Comparison of ENCODE assay signal across 17 cellular contexts in the genomic region with DNA sequence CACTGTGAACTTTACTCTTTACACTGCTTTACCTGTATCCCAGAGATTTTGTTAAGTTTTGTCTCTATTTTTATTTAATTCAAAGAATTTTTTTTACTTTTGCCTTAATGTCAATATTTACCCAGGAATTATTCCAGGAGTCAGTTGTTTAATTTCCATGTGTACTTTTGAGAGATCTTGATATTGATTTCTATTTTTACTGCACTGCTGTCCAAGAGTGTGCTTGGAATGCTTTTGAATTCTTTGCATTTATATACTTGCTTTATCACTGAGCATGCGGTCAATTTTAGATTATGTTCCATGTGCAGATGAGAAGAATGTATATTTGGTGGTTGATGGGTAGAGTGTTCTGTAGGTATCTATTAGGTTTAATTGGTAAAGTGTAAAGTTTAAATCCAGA.
DNase-seq lines count a peak whose midpoint lies in the region; ATAC-seq and TF ChIP-seq lines count a peak whose summit lies in the region.
"Had no signal": no experiment of that assay in that cellular context is flagged by ENCODE, and none has a peak within 500 bp of the region (broad histone marks: within the 10 kb centered on the region; RNA-seq: fewer than 3 reads in every experiment).

No MANE protein-coding gene starts in this region.

- ATAC-seq in GM23338 (no peak), PC-3 (peak; percentile 74), GM21526 (IDR thresholded peaks at IDR 0.05; ENCODE audit: low FRiP score, unreplicated experiment) (no peak)
- ATAC-seq: A549; CD8-positive, alpha-beta T cell had no signal

- no peaks in the 10 kb centered on the region for H3F3A ChIP-seq in GM23338 (replicated peaks; ENCODE audit: low read depth)
- no peaks in the 10 kb centered on the region for H3F3A ChIP-seq in PC-3 (ENCODE audit: low read length, unreplicated experiment)

- no peaks in the 10 kb centered on the region; the same call in 2 of the 3 replicates for H3K4me1 Mint-ChIP-seq in GM23338
- H3K4me1 Mint-ChIP-seq: B cell had no signal

- H3K36me3 ChIP-seq in GM23338 (ENCODE audit: insufficient read depth) = no peaks in the 10 kb centered on the region
- no peaks in the 10 kb centered on the region for H3K36me3 ChIP-seq in PC-3 (ENCODE audit: low read depth, low read length)
- H3K36me3 ChIP-seq: BLaER1 treated with 17β-estradiol and CSF1 and Interleukin-3, amounts not matched to agents 10 nM and 100 nM had no signal

- H3K9ac ChIP-seq in PC-3 (ENCODE audit: low read length) = no peak overlapping the region
- H3K9ac ChIP-seq: BLaER1 treated with 17β-estradiol and CSF1 and Interleukin-3, amounts not matched to agents 10 nM and 100 nM had no signal

- H3K27me3 Mint-ChIP-seq in GM23338 (ENCODE audit: insufficient read depth, low read depth, poor library complexity) = peaks cover 2% of the 10 kb centered on the region
- H3K27me3 Mint-ChIP-seq: B cell; CD4-positive, alpha-beta T cell had no signal

- H2AFZ ChIP-seq in GM23338 = no peak overlapping the region
- no peak overlapping the region for H2AFZ ChIP-seq in PC-3 (ENCODE audit: low read length)

- H3K27me3 ChIP-seq in GM23338 (ENCODE audit: insufficient read depth) (no peaks in the 10 kb centered on the region), PC-3 (ENCODE audit: low read length) (no peaks in the 10 kb centered on the region)
- H3K27me3 ChIP-seq: BLaER1 treated with 17β-estradiol and CSF1 and Interleukin-3, amounts not matched to agents 10 nM and 100 nM had no signal

- H3K27ac ChIP-seq in GM23338 (ENCODE audit: low read depth) (no peak overlapping the region), PC-3 (ENCODE audit: low read length) (no peak overlapping the region)
- H3K27ac ChIP-seq: 22Rv1; A549; BLaER1 treated with 17β-estradiol and CSF1 and Interleukin-3, amounts not matched to agents 10 nM and 100 nM; C4-2B had no signal

- H4K20me1 ChIP-seq in GM23338 (replicated peaks; ENCODE audit: insufficient read depth) (no peaks in the 10 kb centered on the region), PC-3 (ENCODE audit: low read length) (no peaks in the 10 kb centered on the region)
- H4K20me1 ChIP-seq: BLaER1 treated with 17β-estradiol and CSF1 and Interleukin-3, amounts not matched to agents 10 nM and 100 nM had no signal

- POLR2A ChIA-PET in PC-3 (lab: Charles Lee; ENCODE audit: unreplicated experiment) = no interaction called here

- H3K4me2 ChIP-seq in GM23338 (no peak overlapping the region), PC-3 (ENCODE audit: low read length) (no peak overlapping the region)
- H3K4me2 ChIP-seq: A549; BLaER1 treated with 17β-estradiol and CSF1 and Interleukin-3, amounts not matched to agents 10 nM and 100 nM had no signal

- DNase-seq in NCI-H146 (lab: John Stamatoyannopoulos, UW) = peak; percentile 13
- no peak for DNase-seq in NCI-H146 treated with DMSO at 0.1 percent for 48 hours (lab: John Stamatoyannopoulos, UW; ENCODE audit: unreplicated experiment)
- DNase-seq in GM23338 (ENCODE audit: low spot score) = no peak
- DNase-seq in PC-3 = no peak
- no peak for DNase-seq in NCI-H510A treated with DMSO at 0.1 percent for 48 hours (lab: John Stamatoyannopoulos, UW)
- DNase-seq: AML-193; Caco-2; Calu3; CD4-positive, alpha-beta T cell; CD8-positive, alpha-beta T cell; DMS79 treated with DMSO at 0.1 percent for 48 hours had no signal

- CTCF ChIA-PET in PC-3 (lab: Charles Lee) = no interaction called here

- H3K4me1 ChIP-seq in GM23338 (ENCODE audit: insufficient read depth) (no peaks in the 10 kb centered on the region), PC-3 (ENCODE audit: insufficient read depth, low read length) (0 out of 2 replicates have a peak, but pooled peaks cover 5% of the 10 kb centered on the region)
- H3K4me1 ChIP-seq: A549; BLaER1 treated with 17β-estradiol and CSF1 and Interleukin-3, amounts not matched to agents 10 nM and 100 nM; Caco-2 had no signal

- intact Hi-C loops in PC-3 (cut with micrococcal nuclease) = no loop called here

- no peaks in the 10 kb centered on the region for H3K79me2 ChIP-seq in GM23338 (replicated peaks; ENCODE audit: insufficient read depth)
- H3K79me2 ChIP-seq in PC-3 (ENCODE audit: low read length) = no peaks in the 10 kb centered on the region

- H3K27ac Mint-ChIP-seq in GM23338 = 0 out of 2 replicates have a peak overlapping the region, but pooled peaks have one; percentile 8
- H3K27ac Mint-ChIP-seq: B cell; CD4-positive, alpha-beta T cell; CD8-positive, alpha-beta T cell had no signal

- H3K4me3 Mint-ChIP-seq in GM23338 = no peak overlapping the region
- H3K4me3 Mint-ChIP-seq: B cell; CD4-positive, alpha-beta T cell; CD8-positive, alpha-beta T cell had no signal

- TF ChIP-seq CTCF in GM23338 (conservative IDR thresholded peaks at IDR 0.05; ENCODE audit: low read depth in 2 of 2) = no peak
- TF ChIP-seq CTCF in PC-3 (conservative IDR thresholded peaks at IDR 0.05; ENCODE audit: low read depth, low read length) = no peak

- 0 out of 3 replicates have a peak, but pooled peaks cover 3% of the 10 kb centered on the region for H3K36me3 Mint-ChIP-seq in GM23338 (ENCODE audit: low read depth)
- H3K36me3 Mint-ChIP-seq: CD8-positive, alpha-beta T cell had no signal

- H3K4me3 ChIP-seq in GM23338 (no peak overlapping the region), PC-3 (ENCODE audit: low read length) (no peak overlapping the region)
- H3K4me3 ChIP-seq: A549; BLaER1 treated with 17β-estradiol and CSF1 and Interleukin-3, amounts not matched to agents 10 nM and 100 nM had no signal

- BruUV-seq in PC-3 (replicated peaks; lab: Mats Ljungman, UMichigan) = no TSS peak

- peaks cover 7% of the 10 kb centered on the region; the same call in 2 of the 3 replicates for H3K9me3 Mint-ChIP-seq in GM23338

- H3K9me2 ChIP-seq in GM23338 (ENCODE audit: insufficient read depth) (no peaks in the 10 kb centered on the region; the same call in 1 of the 2 replicates), PC-3 (replicated peaks; ENCODE audit: low read length) (no peaks in the 10 kb centered on the region)

- no peaks in the 10 kb centered on the region for H3K9me3 ChIP-seq in PC-3 (ENCODE audit: low read length)
- H3K9me3 ChIP-seq: Caco-2 had no signal

TF ChIP-seq in GM23338, 12 proteins besides CTCF, POLR2A, EP300 and RAD21:
- no peak for TF ChIP-seq CREB1 (CRISPR knock-in tag; IDR thresholded peaks at IDR 0.05; ENCODE audit: low read depth)
- TF ChIP-seq NANOG (IDR thresholded peaks at IDR 0.05; ENCODE audit: borderline replicate concordance) = no peak
- TF ChIP-seq ZNF331 (CRISPR knock-in tag; IDR thresholded peaks at IDR 0.05; ENCODE audit: low read depth) = no peak
- TF ChIP-seq POLR2AphosphoS5 (IDR thresholded peaks at IDR 0.05; ENCODE audit: low read depth) = no peak
- TF ChIP-seq JUNB (IDR thresholded peaks at IDR 0.05; ENCODE audit: unreplicated experiment) = no peak
- TF ChIP-seq, protein P1, sequence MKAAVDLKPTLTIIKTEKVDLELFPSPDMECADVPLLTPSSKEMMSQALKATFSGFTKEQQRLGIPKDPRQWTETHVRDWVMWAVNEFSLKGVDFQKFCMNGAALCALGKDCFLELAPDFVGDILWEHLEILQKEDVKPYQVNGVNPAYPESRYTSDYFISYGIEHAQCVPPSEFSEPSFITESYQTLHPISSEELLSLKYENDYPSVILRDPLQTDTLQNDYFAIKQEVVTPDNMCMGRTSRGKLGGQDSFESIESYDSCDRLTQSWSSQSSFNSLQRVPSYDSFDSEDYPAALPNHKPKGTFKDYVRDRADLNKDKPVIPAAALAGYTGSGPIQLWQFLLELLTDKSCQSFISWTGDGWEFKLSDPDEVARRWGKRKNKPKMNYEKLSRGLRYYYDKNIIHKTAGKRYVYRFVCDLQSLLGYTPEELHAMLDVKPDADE (IDR thresholded peaks at IDR 0.05) = no peak
- TF ChIP-seq EZH2 (IDR thresholded peaks at IDR 0.05; ENCODE audit: low read depth, unreplicated experiment) = no peak
- TF ChIP-seq STAT1 (IDR thresholded peaks at IDR 0.05; ENCODE audit: unreplicated experiment) = no peak
- no peak for TF ChIP-seq ZNF114 (CRISPR knock-in tag; IDR thresholded peaks at IDR 0.05)
- TF ChIP-seq, protein P2, sequence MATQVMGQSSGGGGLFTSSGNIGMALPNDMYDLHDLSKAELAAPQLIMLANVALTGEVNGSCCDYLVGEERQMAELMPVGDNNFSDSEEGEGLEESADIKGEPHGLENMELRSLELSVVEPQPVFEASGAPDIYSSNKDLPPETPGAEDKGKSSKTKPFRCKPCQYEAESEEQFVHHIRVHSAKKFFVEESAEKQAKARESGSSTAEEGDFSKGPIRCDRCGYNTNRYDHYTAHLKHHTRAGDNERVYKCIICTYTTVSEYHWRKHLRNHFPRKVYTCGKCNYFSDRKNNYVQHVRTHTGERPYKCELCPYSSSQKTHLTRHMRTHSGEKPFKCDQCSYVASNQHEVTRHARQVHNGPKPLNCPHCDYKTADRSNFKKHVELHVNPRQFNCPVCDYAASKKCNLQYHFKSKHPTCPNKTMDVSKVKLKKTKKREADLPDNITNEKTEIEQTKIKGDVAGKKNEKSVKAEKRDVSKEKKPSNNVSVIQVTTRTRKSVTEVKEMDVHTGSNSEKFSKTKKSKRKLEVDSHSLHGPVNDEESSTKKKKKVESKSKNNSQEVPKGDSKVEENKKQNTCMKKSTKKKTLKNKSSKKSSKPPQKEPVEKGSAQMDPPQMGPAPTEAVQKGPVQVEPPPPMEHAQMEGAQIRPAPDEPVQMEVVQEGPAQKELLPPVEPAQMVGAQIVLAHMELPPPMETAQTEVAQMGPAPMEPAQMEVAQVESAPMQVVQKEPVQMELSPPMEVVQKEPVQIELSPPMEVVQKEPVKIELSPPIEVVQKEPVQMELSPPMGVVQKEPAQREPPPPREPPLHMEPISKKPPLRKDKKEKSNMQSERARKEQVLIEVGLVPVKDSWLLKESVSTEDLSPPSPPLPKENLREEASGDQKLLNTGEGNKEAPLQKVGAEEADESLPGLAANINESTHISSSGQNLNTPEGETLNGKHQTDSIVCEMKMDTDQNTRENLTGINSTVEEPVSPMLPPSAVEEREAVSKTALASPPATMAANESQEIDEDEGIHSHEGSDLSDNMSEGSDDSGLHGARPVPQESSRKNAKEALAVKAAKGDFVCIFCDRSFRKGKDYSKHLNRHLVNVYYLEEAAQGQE (IDR thresholded peaks at IDR 0.05; ENCODE audit: unreplicated experiment) = no peak
TF ChIP-seq in GM23338: peak in this region for 0.
